ENCODE assay signal across 1 cellular context in genomic region chr11:66282468-66283455, GRCh38.
TF ChIP-seq lines count a peak whose summit lies in the region.

No MANE protein-coding gene starts in this region.

TF ChIP-seq in K562, 482 proteins besides CTCF, POLR2A, EP300 and RAD21 (continued from another document and continues in another):
- TF ChIP-seq SMARCE1 (IDR thresholded peaks at IDR 0.05) (no peak), ZBTB17 (CRISPR knock-in tag; IDR thresholded peaks at IDR 0.05) (no peak), SMAD1 (IDR thresholded peaks at IDR 0.05; ENCODE audit: low read depth, low read length, partially characterized antibody) (no peak), NR3C1 (CRISPR knock-in tag; IDR thresholded peaks at IDR 0.05) (no peak), KDM2B (CRISPR knock-in tag; IDR thresholded peaks at IDR 0.05) (no peak), ZKSCAN8 (CRISPR knock-in tag; IDR thresholded peaks at IDR 0.05) (no peak), MECOM (CRISPR knock-in tag; IDR thresholded peaks at IDR 0.05) (no peak), STAG1 (CRISPR knock-in tag; IDR thresholded peaks at IDR 0.05; ENCODE audit: borderline replicate concordance) (peak; percentile 8; the same call in 1 of the 2 replicates), E2F3 (CRISPR knock-in tag; IDR thresholded peaks at IDR 0.05) (no peak), ZNF217 (CRISPR knock-in tag; IDR thresholded peaks at IDR 0.05) (no peak), CREBBP (IDR thresholded peaks at IDR 0.05; ENCODE audit: low read depth, low read length) (peak; percentile 92), NELFE (IDR thresholded peaks at IDR 0.05; ENCODE audit: insufficient read depth, insufficient read length) (no peak), HES1 (IDR thresholded peaks at IDR 0.05; ENCODE audit: low read depth) (no peak), YY1 (IDR thresholded peaks at IDR 0.05; ENCODE audit: borderline replicate concordance in 1 of 3, control insufficient read depth in 1 of 3, extremely low read depth in 1 of 3, insufficient read depth in 3 of 3, insufficient read length in 1 of 3, insufficient replicate concordance in 2 of 3, low read depth in 1 of 3, low read length in 2 of 3) (peak in 2 of 3 experiments; percentile 28 to 76), ZNF699 (CRISPR knock-in tag; IDR thresholded peaks at IDR 0.05; ENCODE audit: insufficient replicate concordance) (no peak), RNF219 (CRISPR knock-in tag; IDR thresholded peaks at IDR 0.05) (no peak), CXXC5 (CRISPR knock-in tag; IDR thresholded peaks at IDR 0.05) (peak; percentile 76), GTF2A2 (tag; IDR thresholded peaks at IDR 0.05) (no peak), RBM17 (IDR thresholded peaks at IDR 0.05; ENCODE audit: borderline replicate concordance, low read depth, low read length) (no peak), DIDO1 (tag; IDR thresholded peaks at IDR 0.05; ENCODE audit: low read depth) (no peak), POLR2G (IDR thresholded peaks at IDR 0.05; ENCODE audit: low read depth, low read length) (peak; percentile 72), ZNF124 (CRISPR knock-in tag; IDR thresholded peaks at IDR 0.05) (no peak), ZNF253 (CRISPR knock-in tag; conservative IDR thresholded peaks at IDR 0.05) (no peak), ZNF24 (IDR thresholded peaks at IDR 0.05) (no peak), FOXA1 (IDR thresholded peaks at IDR 0.05; ENCODE audit: borderline replicate concordance) (no peak), UBTF (IDR thresholded peaks at IDR 0.05; ENCODE audit: borderline replicate concordance in 1 of 2, low read depth in 2 of 2, low read length in 2 of 2) (no peak), PHB2 (IDR thresholded peaks at IDR 0.05; ENCODE audit: low read depth) (no peak), LARP7 (IDR thresholded peaks at IDR 0.05) (no peak), PML (IDR thresholded peaks at IDR 0.05; ENCODE audit: low read length) (0 out of 2 replicates have a peak, but pooled peaks have one; percentile 13), ZNF780A (CRISPR knock-in tag; IDR thresholded peaks at IDR 0.05) (no peak), MTA1 (IDR thresholded peaks at IDR 0.05; ENCODE audit: borderline replicate concordance) (no peak), SP2 (IDR thresholded peaks at IDR 0.05; ENCODE audit: extremely low read depth, low read depth, low read length, poor library complexity, severe bottlenecking) (no peak), CAMTA2 (CRISPR knock-in tag; conservative IDR thresholded peaks at IDR 0.05) (no peak), ZNF561 (CRISPR knock-in tag; conservative IDR thresholded peaks at IDR 0.05) (no peak), SMARCA5 (IDR thresholded peaks at IDR 0.05) (no peak), MAFF (IDR thresholded peaks at IDR 0.05; ENCODE audit: low read length) (no peak), U2AF1 (optimal IDR thresholded peaks at IDR 0.05; ENCODE audit: low read depth, low read length) (no peak), ZNF75A (CRISPR knock-in tag; IDR thresholded peaks at IDR 0.05) (no peak), ZNF785 (CRISPR knock-in tag; IDR thresholded peaks at IDR 0.05) (no peak), ZNF384 (IDR thresholded peaks at IDR 0.05; ENCODE audit: low read depth, low read length) (0 out of 2 replicates have a peak, but pooled peaks have one; percentile 30), SP1 (CRISPR knock-in tag; IDR thresholded peaks at IDR 0.05) (peak; percentile 84), ZNF121 (CRISPR knock-in tag; conservative IDR thresholded peaks at IDR 0.05) (no peak), ZNF445 (CRISPR knock-in tag; IDR thresholded peaks at IDR 0.05; ENCODE audit: low read depth) (no peak), TGIF2 (CRISPR knock-in tag; IDR thresholded peaks at IDR 0.05) (no peak), PRPF4 (IDR thresholded peaks at IDR 0.05; ENCODE audit: insufficient read depth, low read depth, low read length, poor library complexity, severe bottlenecking) (no peak)
- TF ChIP-seq, protein P1, sequence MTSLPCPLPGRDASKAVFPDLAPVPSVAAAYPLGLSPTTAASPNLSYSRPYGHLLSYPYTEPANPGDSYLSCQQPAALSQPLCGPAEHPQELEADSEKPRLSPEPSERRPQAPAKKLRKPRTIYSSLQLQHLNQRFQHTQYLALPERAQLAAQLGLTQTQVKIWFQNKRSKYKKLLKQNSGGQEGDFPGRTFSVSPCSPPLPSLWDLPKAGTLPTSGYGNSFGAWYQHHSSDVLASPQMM (CRISPR knock-in tag; IDR thresholded peaks at IDR 0.05) = no peak
- TF ChIP-seq, protein P2, sequence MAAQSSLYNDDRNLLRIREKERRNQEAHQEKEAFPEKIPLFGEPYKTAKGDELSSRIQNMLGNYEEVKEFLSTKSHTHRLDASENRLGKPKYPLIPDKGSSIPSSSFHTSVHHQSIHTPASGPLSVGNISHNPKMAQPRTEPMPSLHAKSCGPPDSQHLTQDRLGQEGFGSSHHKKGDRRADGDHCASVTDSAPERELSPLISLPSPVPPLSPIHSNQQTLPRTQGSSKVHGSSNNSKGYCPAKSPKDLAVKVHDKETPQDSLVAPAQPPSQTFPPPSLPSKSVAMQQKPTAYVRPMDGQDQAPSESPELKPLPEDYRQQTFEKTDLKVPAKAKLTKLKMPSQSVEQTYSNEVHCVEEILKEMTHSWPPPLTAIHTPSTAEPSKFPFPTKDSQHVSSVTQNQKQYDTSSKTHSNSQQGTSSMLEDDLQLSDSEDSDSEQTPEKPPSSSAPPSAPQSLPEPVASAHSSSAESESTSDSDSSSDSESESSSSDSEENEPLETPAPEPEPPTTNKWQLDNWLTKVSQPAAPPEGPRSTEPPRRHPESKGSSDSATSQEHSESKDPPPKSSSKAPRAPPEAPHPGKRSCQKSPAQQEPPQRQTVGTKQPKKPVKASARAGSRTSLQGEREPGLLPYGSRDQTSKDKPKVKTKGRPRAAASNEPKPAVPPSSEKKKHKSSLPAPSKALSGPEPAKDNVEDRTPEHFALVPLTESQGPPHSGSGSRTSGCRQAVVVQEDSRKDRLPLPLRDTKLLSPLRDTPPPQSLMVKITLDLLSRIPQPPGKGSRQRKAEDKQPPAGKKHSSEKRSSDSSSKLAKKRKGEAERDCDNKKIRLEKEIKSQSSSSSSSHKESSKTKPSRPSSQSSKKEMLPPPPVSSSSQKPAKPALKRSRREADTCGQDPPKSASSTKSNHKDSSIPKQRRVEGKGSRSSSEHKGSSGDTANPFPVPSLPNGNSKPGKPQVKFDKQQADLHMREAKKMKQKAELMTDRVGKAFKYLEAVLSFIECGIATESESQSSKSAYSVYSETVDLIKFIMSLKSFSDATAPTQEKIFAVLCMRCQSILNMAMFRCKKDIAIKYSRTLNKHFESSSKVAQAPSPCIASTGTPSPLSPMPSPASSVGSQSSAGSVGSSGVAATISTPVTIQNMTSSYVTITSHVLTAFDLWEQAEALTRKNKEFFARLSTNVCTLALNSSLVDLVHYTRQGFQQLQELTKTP (IDR thresholded peaks at IDR 0.05; ENCODE audit: low read depth in 1 of 2, partially characterized antibody in 2 of 2) = no peak
- TF ChIP-seq, protein P3, sequence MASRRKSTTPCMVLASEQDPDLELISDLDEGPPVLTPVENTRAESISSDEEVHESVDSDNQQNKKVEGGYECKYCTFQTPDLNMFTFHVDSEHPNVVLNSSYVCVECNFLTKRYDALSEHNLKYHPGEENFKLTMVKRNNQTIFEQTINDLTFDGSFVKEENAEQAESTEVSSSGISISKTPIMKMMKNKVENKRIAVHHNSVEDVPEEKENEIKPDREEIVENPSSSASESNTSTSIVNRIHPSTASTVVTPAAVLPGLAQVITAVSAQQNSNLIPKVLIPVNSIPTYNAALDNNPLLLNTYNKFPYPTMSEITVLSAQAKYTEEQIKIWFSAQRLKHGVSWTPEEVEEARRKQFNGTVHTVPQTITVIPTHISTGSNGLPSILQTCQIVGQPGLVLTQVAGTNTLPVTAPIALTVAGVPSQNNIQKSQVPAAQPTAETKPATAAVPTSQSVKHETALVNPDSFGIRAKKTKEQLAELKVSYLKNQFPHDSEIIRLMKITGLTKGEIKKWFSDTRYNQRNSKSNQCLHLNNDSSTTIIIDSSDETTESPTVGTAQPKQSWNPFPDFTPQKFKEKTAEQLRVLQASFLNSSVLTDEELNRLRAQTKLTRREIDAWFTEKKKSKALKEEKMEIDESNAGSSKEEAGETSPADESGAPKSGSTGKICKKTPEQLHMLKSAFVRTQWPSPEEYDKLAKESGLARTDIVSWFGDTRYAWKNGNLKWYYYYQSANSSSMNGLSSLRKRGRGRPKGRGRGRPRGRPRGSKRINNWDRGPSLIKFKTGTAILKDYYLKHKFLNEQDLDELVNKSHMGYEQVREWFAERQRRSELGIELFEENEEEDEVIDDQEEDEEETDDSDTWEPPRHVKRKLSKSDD (conservative IDR thresholded peaks at IDR 0.05; ENCODE audit: low read length) = no peak
- TF ChIP-seq, protein P4, sequence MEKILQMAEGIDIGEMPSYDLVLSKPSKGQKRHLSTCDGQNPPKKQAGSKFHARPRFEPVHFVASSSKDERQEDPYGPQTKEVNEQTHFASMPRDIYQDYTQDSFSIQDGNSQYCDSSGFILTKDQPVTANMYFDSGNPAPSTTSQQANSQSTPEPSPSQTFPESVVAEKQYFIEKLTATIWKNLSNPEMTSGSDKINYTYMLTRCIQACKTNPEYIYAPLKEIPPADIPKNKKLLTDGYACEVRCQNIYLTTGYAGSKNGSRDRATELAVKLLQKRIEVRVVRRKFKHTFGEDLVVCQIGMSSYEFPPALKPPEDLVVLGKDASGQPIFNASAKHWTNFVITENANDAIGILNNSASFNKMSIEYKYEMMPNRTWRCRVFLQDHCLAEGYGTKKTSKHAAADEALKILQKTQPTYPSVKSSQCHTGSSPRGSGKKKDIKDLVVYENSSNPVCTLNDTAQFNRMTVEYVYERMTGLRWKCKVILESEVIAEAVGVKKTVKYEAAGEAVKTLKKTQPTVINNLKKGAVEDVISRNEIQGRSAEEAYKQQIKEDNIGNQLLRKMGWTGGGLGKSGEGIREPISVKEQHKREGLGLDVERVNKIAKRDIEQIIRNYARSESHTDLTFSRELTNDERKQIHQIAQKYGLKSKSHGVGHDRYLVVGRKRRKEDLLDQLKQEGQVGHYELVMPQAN (IDR thresholded peaks at IDR 0.05; ENCODE audit: borderline replicate concordance) = no peak
- TF ChIP-seq, protein P5, sequence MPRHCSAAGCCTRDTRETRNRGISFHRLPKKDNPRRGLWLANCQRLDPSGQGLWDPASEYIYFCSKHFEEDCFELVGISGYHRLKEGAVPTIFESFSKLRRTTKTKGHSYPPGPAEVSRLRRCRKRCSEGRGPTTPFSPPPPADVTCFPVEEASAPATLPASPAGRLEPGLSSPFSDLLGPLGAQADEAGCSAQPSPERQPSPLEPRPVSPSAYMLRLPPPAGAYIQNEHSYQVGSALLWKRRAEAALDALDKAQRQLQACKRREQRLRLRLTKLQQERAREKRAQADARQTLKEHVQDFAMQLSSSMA (CRISPR knock-in tag; IDR thresholded peaks at IDR 0.05) = no peak
- TF ChIP-seq, protein P6, sequence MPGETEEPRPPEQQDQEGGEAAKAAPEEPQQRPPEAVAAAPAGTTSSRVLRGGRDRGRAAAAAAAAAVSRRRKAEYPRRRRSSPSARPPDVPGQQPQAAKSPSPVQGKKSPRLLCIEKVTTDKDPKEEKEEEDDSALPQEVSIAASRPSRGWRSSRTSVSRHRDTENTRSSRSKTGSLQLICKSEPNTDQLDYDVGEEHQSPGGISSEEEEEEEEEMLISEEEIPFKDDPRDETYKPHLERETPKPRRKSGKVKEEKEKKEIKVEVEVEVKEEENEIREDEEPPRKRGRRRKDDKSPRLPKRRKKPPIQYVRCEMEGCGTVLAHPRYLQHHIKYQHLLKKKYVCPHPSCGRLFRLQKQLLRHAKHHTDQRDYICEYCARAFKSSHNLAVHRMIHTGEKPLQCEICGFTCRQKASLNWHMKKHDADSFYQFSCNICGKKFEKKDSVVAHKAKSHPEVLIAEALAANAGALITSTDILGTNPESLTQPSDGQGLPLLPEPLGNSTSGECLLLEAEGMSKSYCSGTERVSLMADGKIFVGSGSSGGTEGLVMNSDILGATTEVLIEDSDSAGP (CRISPR knock-in tag; IDR thresholded peaks at IDR 0.05) = no peak
- TF ChIP-seq, protein P7, sequence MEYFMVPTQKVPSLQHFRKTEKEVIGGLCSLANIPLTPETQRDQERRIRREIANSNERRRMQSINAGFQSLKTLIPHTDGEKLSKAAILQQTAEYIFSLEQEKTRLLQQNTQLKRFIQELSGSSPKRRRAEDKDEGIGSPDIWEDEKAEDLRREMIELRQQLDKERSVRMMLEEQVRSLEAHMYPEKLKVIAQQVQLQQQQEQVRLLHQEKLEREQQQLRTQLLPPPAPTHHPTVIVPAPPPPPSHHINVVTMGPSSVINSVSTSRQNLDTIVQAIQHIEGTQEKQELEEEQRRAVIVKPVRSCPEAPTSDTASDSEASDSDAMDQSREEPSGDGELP (CRISPR knock-in tag; IDR thresholded peaks at IDR 0.05; ENCODE audit: borderline replicate concordance) = peak; percentile 91
